8 cellular contexts compared by ENCODE assay signal in genomic region chrX:109889289-109890006, GRCh38.
A peak's percentile ranks its signal among the peaks of the same experiment; 100 is the strongest.
DNase-seq lines count a peak whose midpoint lies in the region; ATAC-seq lines count a peak whose summit lies in the region.

No MANE protein-coding gene starts in this region.

- peak overlapping the region in 9 of 11 experiments; percentile 57 to 93 (median 87); a peak in 18 of 22 replicates for H3K27ac ChIP-seq in BLaER1 treated with 17β-estradiol and CSF1 and Interleukin-3, amounts not matched to agents 10 nM and 100 nM

- peaks cover 0 to 10% (median 0%) of the 10 kb centered on the region in 11 experiments; a peak in 2 of 22 replicates for H4K20me1 ChIP-seq in BLaER1 treated with 17β-estradiol and CSF1 and Interleukin-3, amounts not matched to agents 10 nM and 100 nM

- peaks cover 43 to 97% (median 87%) of the 10 kb centered on the region in 11 experiments for H3K27me3 ChIP-seq in BLaER1 treated with 17β-estradiol and CSF1 and Interleukin-3, amounts not matched to agents 10 nM and 100 nM
- peaks cover 11% of the 10 kb centered on the region; the same call in 1 of the 2 replicates for H3K27me3 ChIP-seq in HAP-1 (ENCODE audit: low read depth)

- no peak for ATAC-seq in HG03520 (IDR thresholded peaks at IDR 0.05; ENCODE audit: unreplicated experiment)

- H3K27ac Mint-ChIP-seq in activated T-cell treated with anti-CD3 and anti-CD28 coated beads, Interleukin-2, amount 50 U/mL, for 24 hours: no peak overlapping the region

- in situ Hi-C loops in HAP-1 (cut with MboI; ENCODE audit: low sequenced_read_pairs): loop anchor here (25.0 kb wide), 1 partner anchor 402 kb away; the partner anchor contains the start of gene GUCY2F

- 0 out of 22 replicates have a peak, but pooled peaks cover 0 to 3% (median 0%) of the 10 kb centered on the region in 11 experiments for H3K9me3 ChIP-seq in BLaER1 treated with 17β-estradiol and CSF1 and Interleukin-3, amounts not matched to agents 10 nM and 100 nM (replicated peaks in 1 of 11)
- no peaks in the 10 kb centered on the region for H3K9me3 ChIP-seq in HAP-1

- H3K4me1 Mint-ChIP-seq in activated T-cell treated with anti-CD3 and anti-CD28 coated beads, Interleukin-2, amount 50 U/mL, for 24 hours (ENCODE audit: low read depth): no peaks in the 10 kb centered on the region

- DNase-seq in HAP-1 (ENCODE audit: low spot score in 2 of 2): peak; percentile 11 to 23
- peak; percentile 81 for DNase-seq in SKM-1 (lab: John Stamatoyannopoulos, UW; ENCODE audit: unreplicated experiment)
- DNase-seq in iris pigment epithelial cell (ENCODE audit: low read depth): peak; percentile 32
- no peak for DNase-seq in NK-92 treated with Interleukin-12 subunit alpha and Interleukin-12 subunit beta, amount 100 ng/mL, for 24 hours (lab: John Stamatoyannopoulos, UW)
- no peak for DNase-seq in activated T-cell treated with anti-CD3 and anti-CD28 coated beads, Interleukin-2, amount 50 U/mL, for 24 hours
- no peak for DNase-seq in activated naive CD4-positive, alpha-beta T cell treated with anti-CD3 and anti-CD28 coated beads, Interleukin-2, amount 50 U/mL, for 16 hours

- H3K27me3 Mint-ChIP-seq in activated T-cell treated with anti-CD3 and anti-CD28 coated beads, Interleukin-2, amount 50 U/mL, for 24 hours: peaks cover 25% of the 10 kb centered on the region

- H3K4me1 ChIP-seq in BLaER1 treated with 17β-estradiol and CSF1 and Interleukin-3, amounts not matched to agents 10 nM and 100 nM: peaks cover 0 to 67% (median 38%) of the 10 kb centered on the region in 10 experiments; a peak in 15 of 20 replicates
- peaks cover 6% of the 10 kb centered on the region; the same call in 1 of the 2 replicates for H3K4me1 ChIP-seq in HAP-1

- H3K36me3 ChIP-seq in BLaER1 treated with 17β-estradiol and CSF1 and Interleukin-3, amounts not matched to agents 10 nM and 100 nM: no peaks in the 10 kb centered on the region
- no peaks in the 10 kb centered on the region for H3K36me3 ChIP-seq in HAP-1 (replicated peaks)

- peak overlapping the region in 9 of 11 experiments; percentile 38 to 90 (median 74); a peak in 18 of 22 replicates for H3K4me2 ChIP-seq in BLaER1 treated with 17β-estradiol and CSF1 and Interleukin-3, amounts not matched to agents 10 nM and 100 nM

- peak overlapping the region in 5 of 10 experiments; percentile 10 to 33 (median 21); a peak in 4 of 20 replicates for H3K4me3 ChIP-seq in BLaER1 treated with 17β-estradiol and CSF1 and Interleukin-3, amounts not matched to agents 10 nM and 100 nM
- no peak overlapping the region for H3K4me3 ChIP-seq in HAP-1

- peak overlapping the region in 8 of 11 experiments; percentile 21 to 80 (median 76); a peak in 15 of 22 replicates for H3K9ac ChIP-seq in BLaER1 treated with 17β-estradiol and CSF1 and Interleukin-3, amounts not matched to agents 10 nM and 100 nM

- no peaks in the 10 kb centered on the region for H3K9me3 Mint-ChIP-seq in activated T-cell treated with anti-CD3 and anti-CD28 coated beads, Interleukin-2, amount 50 U/mL, for 24 hours

- no peak overlapping the region for H3K4me3 Mint-ChIP-seq in activated T-cell treated with anti-CD3 and anti-CD28 coated beads, Interleukin-2, amount 50 U/mL, for 24 hours

- no peaks in the 10 kb centered on the region for H3K36me3 Mint-ChIP-seq in activated T-cell treated with anti-CD3 and anti-CD28 coated beads, Interleukin-2, amount 50 U/mL, for 24 hours (ENCODE audit: low read depth)

Comparison
In these comparisons a context has a peak if more than half of its experiments do, and no peak if none do; other contexts are left out.
1. DNase-seq: peak in HAP-1 (2 of 2), SKM-1 (single experiment) and iris pigment epithelial cell (single experiment); none in NK-92 treated with Interleukin-12 subunit alpha and Interleukin-12 subunit beta, amount 100 ng/mL, for 24 hours (single experiment), activated T-cell treated with anti-CD3 and anti-CD28 coated beads, Interleukin-2, amount 50 U/mL, for 24 hours (single experiment) and activated naive CD4-positive, alpha-beta T cell treated with anti-CD3 and anti-CD28 coated beads, Interleukin-2, amount 50 U/mL, for 16 hours (single experiment).